21 cellular contexts compared by ENCODE assay signal in the genomic region with DNA sequence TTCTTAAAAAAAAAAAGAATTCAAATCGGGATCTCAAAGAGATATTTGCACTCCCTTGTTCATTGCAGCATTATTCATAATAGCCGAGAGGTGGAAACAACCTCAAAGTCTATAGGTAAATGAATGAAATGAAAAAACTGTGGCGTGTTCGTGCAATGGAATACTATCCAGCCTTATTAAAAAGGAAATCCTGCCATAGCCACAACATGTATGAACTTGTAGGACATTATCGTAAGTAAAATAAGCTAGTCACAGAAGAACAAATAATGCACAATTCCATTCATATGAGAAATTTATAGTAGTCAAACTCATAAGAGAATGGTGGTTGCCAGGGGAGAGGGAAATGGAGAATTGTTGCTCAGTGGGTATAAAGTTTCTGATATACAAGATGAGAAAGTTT.
"Had no signal": no experiment of that assay in that cellular context is flagged by ENCODE, and none has a peak within 500 bp of the region (broad histone marks: within the 10 kb centered on the region; RNA-seq: fewer than 3 reads in every experiment).

No MANE protein-coding gene starts in this region.

- H3K27me3 Mint-ChIP-seq: naive B cell; stimulated activated naive B cell treated with anti-CD40 and anti-IgM and Interleukin-4, amounts not matched to agents 10 μg/mL and 1 μg/mL and 100 μg/mL, for 72 hours; stimulated activated naive CD8-positive, alpha-beta T cell treated with anti-CD3 and anti-CD28 coated beads, Interleukin-15, amount 100 ng/mL, for 72 hours had no signal

- H3K9me3 Mint-ChIP-seq: immature natural killer cell; naive B cell; stimulated activated naive CD8-positive, alpha-beta T cell treated with anti-CD3 and anti-CD28 coated beads, Interleukin-15, amount 100 ng/mL, for 72 hours had no signal

- FAIRE-seq: kidney had no signal

- H3K9me3 ChIP-seq: esophagus squamous epithelium, neutrophil, sigmoid colon had no signal

- H3K4me1 Mint-ChIP-seq: stimulated activated naive CD8-positive, alpha-beta T cell treated with anti-CD3 and anti-CD28 coated beads, Interleukin-15, amount 100 ng/mL, for 72 hours had no signal

- ATAC-seq: left cardiac atrium; left ventricle myocardium superior; stimulated activated naive B cell treated with anti-CD40 and anti-IgM and Interleukin-4, amounts not matched to agents 10 μg/mL and 1 μg/mL and 100 μg/mL, for 72 hours; stimulated activated naive CD8-positive, alpha-beta T cell treated with anti-CD3 and anti-CD28 coated beads, Interleukin-15, amount 100 ng/mL, for 72 hours had no signal

- H3K27ac Mint-ChIP-seq: stimulated activated naive B cell treated with anti-CD40 and anti-IgM and Interleukin-4, amounts not matched to agents 10 μg/mL and 1 μg/mL and 100 μg/mL, for 72 hours; stimulated activated naive CD8-positive, alpha-beta T cell treated with anti-CD3 and anti-CD28 coated beads, Interleukin-15, amount 100 ng/mL, for 72 hours had no signal

- H3K27me3 ChIP-seq: dorsolateral prefrontal cortex, esophagus squamous epithelium, neutrophil, sigmoid colon had no signal

- H3K36me3 ChIP-seq: esophagus squamous epithelium, neutrophil, sigmoid colon had no signal

- H3K4me3 ChIP-seq: dorsolateral prefrontal cortex, esophagus squamous epithelium, lung, sigmoid colon, skin epidermis had no signal

- DNase-seq: cortex of kidney; dorsolateral prefrontal cortex; effector CD8-positive, alpha-beta T cell; esophagus squamous epithelium; foreskin fibroblast; immature natural killer cell; kidney; left cardiac atrium; left ventricle myocardium superior; mesendoderm; naive B cell; posterior cingulate gyrus; sigmoid colon; stimulated activated CD4-positive, alpha-beta T cell treated with anti-CD3 and anti-CD28 coated beads, Interleukin-2, amount 100 ng/mL, for 24 hours; stimulated activated CD4-positive, alpha-beta T cell treated with anti-CD3 and anti-CD28 coated beads, Interleukin-4, amount 100 ng/mL, for 4 hours; stimulated activated naive B cell treated with anti-CD40 and anti-IgM and Interleukin-4, amounts not matched to agents 10 μg/mL and 1 μg/mL and 100 μg/mL, for 72 hours; stimulated activated naive CD8-positive, alpha-beta T cell treated with anti-CD3 and anti-CD28 coated beads, Interleukin-15, amount 100 ng/mL, for 72 hours; trophoblast cell had no signal

- H3K4me3 Mint-ChIP-seq: immature natural killer cell; naive B cell; stimulated activated naive B cell treated with anti-CD40 and anti-IgM and Interleukin-4, amounts not matched to agents 10 μg/mL and 1 μg/mL and 100 μg/mL, for 72 hours; stimulated activated naive CD8-positive, alpha-beta T cell treated with anti-CD3 and anti-CD28 coated beads, Interleukin-15, amount 100 ng/mL, for 72 hours had no signal

- H3K27ac ChIP-seq: dorsolateral prefrontal cortex, neutrophil, skin epidermis had no signal
